In genomic region chrX:74529311-74529710, GRCh38 we compare ENCODE assay signal across 4 cellular contexts.
"Had no signal": no experiment of that assay in that cellular context is flagged by ENCODE, and none has a peak within 500 bp of the region (broad histone marks: within the 10 kb centered on the region; RNA-seq: fewer than 3 reads in every experiment).

No MANE protein-coding gene starts in this region.

- H3K9me3 Mint-ChIP-seq: GM23338, IgD-negative memory B cell had no signal

- DNase-seq: H9, HCEC 1CT had no signal

- H3K4me3 ChIP-seq: GM23338 had no signal

- H3K27ac Mint-ChIP-seq: GM23338, IgD-negative memory B cell had no signal

- H3K4me3 Mint-ChIP-seq: GM23338, H9, IgD-negative memory B cell had no signal

- H3K27me3 Mint-ChIP-seq: IgD-negative memory B cell had no signal
